In the genomic region with DNA sequence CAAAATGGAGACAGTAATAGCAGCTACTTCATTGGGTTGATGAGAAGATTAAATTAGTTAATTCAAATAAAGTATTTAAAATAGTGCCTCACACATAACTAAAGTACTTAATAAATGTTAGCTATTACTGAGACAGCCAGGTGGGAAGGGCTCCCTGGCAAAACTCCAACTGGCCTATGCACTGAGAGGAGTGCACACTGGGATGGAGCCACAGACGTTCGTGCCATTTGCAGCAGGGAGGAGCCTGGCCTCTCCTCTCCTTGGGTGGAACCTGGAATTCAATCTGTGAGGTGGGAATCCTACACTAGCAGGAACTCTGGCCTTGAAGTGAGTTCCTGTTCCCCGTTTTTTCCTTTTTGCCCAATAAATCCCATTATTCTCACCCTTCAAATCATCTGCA, we compare ENCODE assay signal across 31 cellular contexts. TPM values are rescaled to one million over a fixed set of nuclear protein-coding genes. Genes with fewer than 3 reads are reported as not detected.
DNase-seq lines count a peak whose midpoint lies in the region; ATAC-seq, FAIRE-seq and TF ChIP-seq lines count a peak whose summit lies in the region.
"Had no signal": no experiment of that assay in that cellular context is flagged by ENCODE, and none has a peak within 500 bp of the region (broad histone marks: within the 10 kb centered on the region; RNA-seq: fewer than 3 reads in every experiment).

No MANE protein-coding gene starts in this region.

- H3K36me3 ChIP-seq in HepG2 (replicated peaks in 1 of 2; ENCODE audit: control insufficient read depth in 1 of 2, insufficient read depth in 2 of 2, low read length in 2 of 2): peaks cover 6 to 21% of the 10 kb centered on the region in 2 experiments; a peak in 3 of 5 replicates
- H3K36me3 ChIP-seq in WERI-Rb-1: no peaks in the 10 kb centered on the region
- H3K36me3 ChIP-seq: neutrophil, thyroid gland had no signal

- no peaks in the 10 kb centered on the region for H3K79me2 ChIP-seq in HepG2 (ENCODE audit: insufficient read depth, low read length)

- FAIRE-seq in HepG2 (lab: Jason Lieb, UNC): no peak
- FAIRE-seq: A549, bronchial epithelial cell, colon, GM12891, TTC549 had no signal

- no peak overlapping the region for H3K9ac ChIP-seq in HepG2 (ENCODE audit: insufficient read depth, low read depth, low read length)

- peak; percentile 25; the same call in 1 of the 3 replicates for ATAC-seq in HepG2
- ATAC-seq: A549; activated CD4-positive, CD25-positive, alpha-beta regulatory T cell treated with anti-CD3 and anti-CD28 coated beads, Interleukin-2, amount 50 U/mL, for 24 hours; left ventricle myocardium superior; sciatic nerve had no signal

- no peak for TF ChIP-seq RAD21 in HepG2 (CRISPR knock-in tag; IDR thresholded peaks at IDR 0.05)

- CTCF ChIA-PET in HepG2 (lab: Yijun Ruan, JAX; ENCODE audit: low intra/inter-chr PET ratio, low total read pairs): no interaction called here

- DNase-seq in NCI-H1417 (lab: John Stamatoyannopoulos, UW) (peak in 2 of 3 experiments; percentile 4 to 34), NCI-H1417 treated with DMSO at 0.1 percent for 48 hours (lab: John Stamatoyannopoulos, UW) (no peak), DMS79 (lab: John Stamatoyannopoulos, UW) (peak; percentile 17), NCI-H69 (lab: John Stamatoyannopoulos, UW) (peak; percentile 1), HepG2 (ENCODE audit: low spot score) (no peak), WERI-Rb-1 (no peak), erythroblast (lab: John Stamatoyannopoulos, UW) (no peak), NCI-H146 (lab: John Stamatoyannopoulos, UW) (no peak)
- DNase-seq: activated CD4-positive, alpha-beta T cell treated with anti-CD3 and anti-CD28 coated beads, Interleukin-2, amount 50 U/mL, for 48 hours; activated gamma-delta T cell treated with Interleukin-2 at 50 U/mL for 16 hours; activated naive CD8-positive, alpha-beta T cell treated with anti-CD3 and anti-CD28 coated beads, Interleukin-2, amount 10 ng/mL, durations not matched to agents 7 days and 5 days; activated T-cell treated with anti-CD3 and anti-CD28 coated beads, Interleukin-2, amount 50 U/mL, for 48 hours; aorta; effector CD8-positive, alpha-beta T cell; H9; left ventricle myocardium superior; OCI-M1; stimulated activated CD4-positive, alpha-beta T cell treated with anti-CD3 and anti-CD28 coated beads, Interleukin-12 subunit alpha, Interleukin-12 subunit beta, amount 100 ng/mL, for 4 hours; stimulated activated CD4-positive, alpha-beta T cell treated with anti-CD3 and anti-CD28 coated beads, Interleukin-2, amount 100 ng/mL, for 48 hours; stimulated activated naive CD8-positive, alpha-beta T cell treated with anti-CD3 and anti-CD28 coated beads, Interleukin-15, amount 100 ng/mL, for 72 hours had no signal

- H4K20me1 ChIP-seq in HepG2 (ENCODE audit: insufficient read depth, low read length): no peaks in the 10 kb centered on the region

- in situ Hi-C loops in HepG2 (cut with HindIII; ENCODE audit: extremely low pct_ligation_motif_present, low pct_unique_long_range_greater_than_20kb): no loop called here

- intact Hi-C loops in HepG2 (cut with micrococcal nuclease; ENCODE audit: unreplicated experiment): no loop called here

- no peak overlapping the region for H2AFZ ChIP-seq in HepG2 (ENCODE audit: low read length)

- H3K4me2 ChIP-seq in HepG2 (ENCODE audit: low read depth, low read length): no peak overlapping the region
- H3K4me2 ChIP-seq: A549 had no signal

- POLR2A ChIA-PET in HepG2 (lab: Yijun Ruan, JAX): no interaction called here

- TF ChIP-seq EP300 in HepG2 (IDR thresholded peaks at IDR 0.05; ENCODE audit: low read depth in 2 of 2, low read length in 2 of 2) (no peak), HepG2 (CRISPR knock-in tag; IDR thresholded peaks at IDR 0.05; ENCODE audit: borderline replicate concordance) (no peak)

- BruUV-seq in HepG2 (replicated peaks; lab: Mats Ljungman, UMichigan): no TSS peak

- H3K27me3 ChIP-seq in HepG2 (ENCODE audit: control insufficient read depth in 1 of 2, insufficient read depth in 2 of 2, low read length in 2 of 2): no peaks in the 10 kb centered on the region
- no peaks in the 10 kb centered on the region for H3K27me3 ChIP-seq in WERI-Rb-1 (ENCODE audit: insufficient read depth, low read depth, severe bottlenecking)
- H3K27me3 ChIP-seq: neutrophil, thyroid gland had no signal

- TF ChIP-seq CTCF in HepG2 (CRISPR knock-in tag; IDR thresholded peaks at IDR 0.05) (no peak), WERI-Rb-1 (IDR thresholded peaks at IDR 0.05; ENCODE audit: low read depth, low read length) (no peak)

- H3K4me3 ChIP-seq in HepG2 (replicated peaks in 1 of 3; ENCODE audit: insufficient read depth in 1 of 3, low read depth in 2 of 3, low read length in 3 of 3) (no peak overlapping the region), WERI-Rb-1 (ENCODE audit: low read depth, low read length) (no peak overlapping the region)
- H3K4me3 ChIP-seq: A549, SK-N-MC, thyroid gland had no signal

- H3K4me1 ChIP-seq in HepG2 (ENCODE audit: insufficient read depth, low read length): no peaks in the 10 kb centered on the region
- H3K4me1 ChIP-seq: A549, thyroid gland had no signal

- TF ChIP-seq POLR2A in HepG2 (IDR thresholded peaks at IDR 0.05; ENCODE audit: insufficient read depth in 1 of 2, low read depth in 2 of 2, low read length in 2 of 2) (no peak), erythroblast (IDR thresholded peaks at IDR 0.05; ENCODE audit: low read length) (no peak)

- H3K27ac ChIP-seq in HepG2 (ENCODE audit: extremely low read length, insufficient read depth, low read length) (no peak overlapping the region), WERI-Rb-1 (no peak overlapping the region)
- H3K27ac ChIP-seq: A549, HL-60, neutrophil, SK-N-MC, thyroid gland had no signal

- no peaks in the 10 kb centered on the region for H3K9me3 ChIP-seq in HepG2 (ENCODE audit: low read length)
- H3K9me3 ChIP-seq in WERI-Rb-1 (ENCODE audit: severe bottlenecking): no peaks in the 10 kb centered on the region
- H3K9me3 ChIP-seq: A549, neutrophil, thyroid gland had no signal

- WGBS in HepG2 (ENCODE audit: low lambda C conversion rate): 74% methylated on average over 3 of the region's 3 CpGs

TF ChIP-seq in HepG2, 621 proteins besides CTCF, POLR2A, EP300 and RAD21:
- TF ChIP-seq ZSCAN20 (CRISPR knock-in tag; IDR thresholded peaks at IDR 0.05; ENCODE audit: borderline replicate concordance) (no peak), ZNF263 (CRISPR knock-in tag; IDR thresholded peaks at IDR 0.05) (peak; percentile 50)
- TF ChIP-seq, protein P1, sequence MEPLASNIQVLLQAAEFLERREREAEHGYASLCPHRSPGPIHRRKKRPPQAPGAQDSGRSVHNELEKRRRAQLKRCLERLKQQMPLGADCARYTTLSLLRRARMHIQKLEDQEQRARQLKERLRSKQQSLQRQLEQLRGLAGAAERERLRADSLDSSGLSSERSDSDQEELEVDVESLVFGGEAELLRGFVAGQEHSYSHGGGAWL (CRISPR knock-in tag; IDR thresholded peaks at IDR 0.05): no peak

RNA-seq across cellular contexts. Expression of a gene that starts 28.1 kb away (rescaled TPM):
- 12.5 and 42.0 TPM in 2 replicates for total RNA-seq in HepG2 (2016; rRNA removed; fragmentation: Illumina TruSeq; extraction: Trizol)
- total RNA-seq in HepG2 (2016; cell fraction: cytosol; rRNA removed; fragmentation: Illumina TruSeq; extraction: Trizol; ENCODE audit: low read depth): 5.6 and 7.3 TPM in 2 replicates
- total RNA-seq in HepG2 (2016; cell fraction: insoluble cytoplasmic fraction; rRNA removed; fragmentation: Illumina TruSeq; extraction: Trizol): 12.1 and 46.2 TPM in 2 replicates
- total RNA-seq in HepG2 (2016; cell fraction: membrane; rRNA removed; fragmentation: Illumina TruSeq; extraction: Trizol): 10.8 and 12.4 TPM in 2 replicates
- total RNA-seq in HepG2 (2016; cell fraction: nucleus; rRNA removed; fragmentation: Illumina TruSeq; extraction: Trizol): 48.7 and 58.9 TPM in 2 replicates
- polyA plus RNA-seq in HepG2 (2011; rRNA removed): 65.0 and 66.4 TPM in 2 replicates
- 31.0 and 34.1 TPM in 2 replicates for polyA plus RNA-seq in HepG2 (2011; cell fraction: cytosol; rRNA removed)
- polyA plus RNA-seq in HepG2 (2011; cell fraction: nucleus; rRNA removed): 293 and 346 TPM in 2 replicates
- polyA plus RNA-seq in HepG2 (2012): 27.5 and 39.2 TPM in 2 replicates
- 4.2 and 4.7 TPM in 2 replicates for polyA plus RNA-seq in HepG2 (2016; cell fraction: cytosol; fragmentation: Illumina TruSeq; extraction: Trizol; ENCODE audit: low read depth)
- polyA plus RNA-seq in HepG2 (2016; cell fraction: insoluble cytoplasmic fraction; fragmentation: Illumina TruSeq; extraction: Trizol; ENCODE audit: low read depth): 12.4 and 12.6 TPM in 2 replicates
- 6.8 and 9.0 TPM in 2 replicates for polyA plus RNA-seq in HepG2 (2016; cell fraction: membrane; fragmentation: Illumina TruSeq; extraction: Trizol; ENCODE audit: low read depth)
- 122 TPM in 2 replicates for polyA plus RNA-seq in HepG2 (2016; cell fraction: nucleus; fragmentation: Illumina TruSeq; extraction: Trizol; ENCODE audit: insufficient read depth, low read depth)
- polyA minus RNA-seq in HepG2 (2011; rRNA and poly(A)+ RNA removed; ENCODE audit: low replicate concordance): 0.07 and 112 TPM in 2 replicates
- polyA minus RNA-seq in HepG2 (2011; cell fraction: cytosol; rRNA and poly(A)+ RNA removed): 12.0 and 15.6 TPM in 2 replicates
- 54.7 and 62.5 TPM in 2 replicates for polyA minus RNA-seq in HepG2 (2011; cell fraction: nucleus; rRNA and poly(A)+ RNA removed)
- total RNA-seq: activated naive CD8-positive, alpha-beta T cell treated with anti-CD3 and anti-CD28 coated beads, Interleukin-2, amount 10 ng/mL, durations not matched to agents 7 days and 5 days; bronchial epithelial cell; H9; thyroid gland had no signal

Comparison
In these comparisons a context has a peak if more than half of its experiments do, and no peak if none do; other contexts are left out.
1. DNase-seq: peak in NCI-H1417 (2 of 3), DMS79 (single experiment) and NCI-H69 (single experiment); none in NCI-H1417 treated with DMSO at 0.1 percent for 48 hours (single experiment), HepG2 (single experiment), WERI-Rb-1 (single experiment), erythroblast (0 of 2) and NCI-H146 (single experiment).